Comparison of ENCODE assay signal across 20 cellular contexts in the genomic region with DNA sequence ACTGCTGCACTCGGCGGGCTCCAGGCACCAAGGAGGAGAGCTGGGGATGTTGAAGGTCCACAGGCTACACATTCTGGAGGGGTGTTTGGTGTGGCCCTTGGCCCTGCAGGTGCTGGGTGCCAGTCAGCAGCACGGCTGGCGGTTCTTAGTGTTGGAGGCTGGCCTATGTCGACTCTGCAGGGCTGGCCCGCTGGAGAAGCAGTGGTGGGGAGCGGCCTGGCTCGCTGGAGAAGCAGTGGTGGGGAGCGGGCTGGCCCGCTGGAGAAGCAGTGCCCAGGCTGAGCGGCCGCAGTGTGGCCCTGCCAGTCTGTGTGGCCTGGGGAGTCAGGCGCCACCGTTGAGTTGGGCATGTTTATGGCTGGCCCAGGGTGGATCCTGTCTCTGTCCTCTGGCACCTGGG. TPM values are rescaled to one million over a fixed set of nuclear protein-coding genes. Genes with fewer than 3 reads are reported as not detected.
A peak's percentile ranks its signal among the peaks of the same experiment; 100 is the strongest.
DNase-seq lines count a peak whose midpoint lies in the region; ATAC-seq and TF ChIP-seq lines count a peak whose summit lies in the region.
"Had no signal": no experiment of that assay in that cellular context is flagged by ENCODE, and none has a peak within 500 bp of the region (broad histone marks: within the 10 kb centered on the region; RNA-seq: fewer than 3 reads in every experiment).

No MANE protein-coding gene starts in this region.

- H3K9me3 ChIP-seq in right cardiac atrium (ENCODE audit: control insufficient read depth, low read length) (no peaks in the 10 kb centered on the region), T-helper 17 cell (ENCODE audit: control insufficient read depth, low read length, poor library complexity, severe bottlenecking) (no peaks in the 10 kb centered on the region), neural progenitor cell (ENCODE audit: low read depth) (no peaks in the 10 kb centered on the region)
- H3K9me3 ChIP-seq: HAP-1 had no signal

- H3K79me2 ChIP-seq in neural progenitor cell (ENCODE audit: low read depth) = peaks cover 16% of the 10 kb centered on the region

- H3K27ac Mint-ChIP-seq in T-helper 17 cell (peak overlapping the region; percentile 32), neural progenitor cell (peak overlapping the region; percentile 17), immature natural killer cell (peak overlapping the region in 1 of 6 donors; percentile 20)
- H3K27ac Mint-ChIP-seq: CD4-positive, CD25-positive, alpha-beta regulatory T cell had no signal

- H3K4me3 ChIP-seq in right cardiac atrium (ENCODE audit: low read length) = no peak overlapping the region
- H3K4me3 ChIP-seq in neural progenitor cell = no peak overlapping the region
- H3K4me3 ChIP-seq: HAP-1 had no signal

- H3K27me3 ChIP-seq in right cardiac atrium (ENCODE audit: control insufficient read depth, insufficient read depth) = no peaks in the 10 kb centered on the region
- H3K27me3 ChIP-seq in neural progenitor cell = no peaks in the 10 kb centered on the region

- no peak overlapping the region for H2AFZ ChIP-seq in neural progenitor cell (replicated peaks)

- H3K27me3 Mint-ChIP-seq in T-helper 17 cell (no peaks in the 10 kb centered on the region), neural progenitor cell (ENCODE audit: insufficient read depth, low read depth) (no peaks in the 10 kb centered on the region), immature natural killer cell (ENCODE audit: low read depth in 3 of 3) (peaks cover 0 to 2% (median 0%) of the 10 kb centered on the region in 3 donors)
- H3K27me3 Mint-ChIP-seq: CD4-positive, CD25-positive, alpha-beta regulatory T cell had no signal

- no peak overlapping the region for H3K4me3 Mint-ChIP-seq in T-helper 17 cell
- H3K4me3 Mint-ChIP-seq in neural progenitor cell = no peak overlapping the region
- H3K4me3 Mint-ChIP-seq in immature natural killer cell = no peak overlapping the region
- H3K4me3 Mint-ChIP-seq: CD4-positive, CD25-positive, alpha-beta regulatory T cell had no signal

- no peak overlapping the region for H3K9ac ChIP-seq in neural progenitor cell

- H3K36me3 ChIP-seq in neural progenitor cell = no peaks in the 10 kb centered on the region

- H3K4me1 Mint-ChIP-seq in T-helper 17 cell (peaks cover 4% of the 10 kb centered on the region), neural progenitor cell (no peaks in the 10 kb centered on the region), immature natural killer cell (peaks cover 0 to 2% of the 10 kb centered on the region in 2 donors)

- no peak overlapping the region for H3K4me2 ChIP-seq in neural progenitor cell

- H3K36me3 Mint-ChIP-seq in T-helper 17 cell (ENCODE audit: low read depth) = no peaks in the 10 kb centered on the region
- peaks cover 4% of the 10 kb centered on the region for H3K36me3 Mint-ChIP-seq in neural progenitor cell
- H3K36me3 Mint-ChIP-seq in immature natural killer cell = peaks cover 0 to 1% (median under 1%) of the 10 kb centered on the region in 3 donors

- H3K9me3 Mint-ChIP-seq in neural progenitor cell (no peaks in the 10 kb centered on the region), immature natural killer cell (no peaks in the 10 kb centered on the region)
- H3K9me3 Mint-ChIP-seq: CD4-positive, CD25-positive, alpha-beta regulatory T cell had no signal

- DNase-seq in right cardiac atrium (peak in 2 of 3 donors; percentile 27 to 37), Right ventricle myocardium superior (no peak), T-helper 17 cell (no peak), neural progenitor cell (ENCODE audit: low spot score) (no peak), immature natural killer cell (no peak)
- DNase-seq in activated CD8-positive, alpha-beta memory T cell treated with anti-CD3 and anti-CD28 coated beads for 24 hours = no peak
- no peak for DNase-seq in activated T-cell treated with anti-CD3 and anti-CD28 coated beads, Interleukin-2, amount 50 U/mL, for 1 hour
- DNase-seq: AML-193; CD4-positive, CD25-positive, alpha-beta regulatory T cell; DMS79; IMR-90; MV-4-11; NCI-H1105 treated with DMSO at 0.1 percent for 48 hours; NCI-H2029 treated with DMSO at 0.1 percent for 48 hours; NCI-H226; NCI-H510A treated with DMSO at 0.1 percent for 48 hours; NCI-H748 treated with DMSO at 0.1 percent for 48 hours; NK-92 treated with Interleukin-12 subunit alpha and Interleukin-12 subunit beta, amount 100 ng/mL, for 24 hours had no signal

- H3K27ac ChIP-seq in right cardiac atrium (ENCODE audit: low read length) (no peak overlapping the region), neural progenitor cell (no peak overlapping the region)

- H4K20me1 ChIP-seq in neural progenitor cell (ENCODE audit: low read depth) = peaks cover 53% of the 10 kb centered on the region

- 78% methylated on average over 14 of the region's 14 CpGs for WGBS in right cardiac atrium

- TF ChIP-seq CTCF in neural progenitor cell (IDR thresholded peaks at IDR 0.05) = no peak

- intact Hi-C loops in right cardiac atrium (cut with DNase I) = loop anchor here in 2 of 4 donors (5.0 kb wide), 2 partner anchors 40 to 75 kb away; a partner anchor contains a TSS
- intact Hi-C loops in Right ventricle myocardium superior (cut with DNase I) = loop anchor here (5.0 kb wide), 1 partner anchor 40 kb away; a partner anchor contains a TSS

- H3F3A ChIP-seq in neural progenitor cell (ENCODE audit: low read depth) = no peaks in the 10 kb centered on the region

- ATAC-seq in right cardiac atrium = no peak
- no peak for ATAC-seq in Right ventricle myocardium superior (ENCODE audit: poor library complexity)
- ATAC-seq in T-helper 17 cell = no peak

- H3K4me1 ChIP-seq in right cardiac atrium (ENCODE audit: control insufficient read depth, insufficient read depth, low read length) = no peaks in the 10 kb centered on the region
- no peaks in the 10 kb centered on the region for H3K4me1 ChIP-seq in neural progenitor cell
- H3K4me1 ChIP-seq: HAP-1 had no signal

RNA-seq across cellular contexts. Expression of a gene that starts 27.3 kb away (rescaled TPM):
- total RNA-seq in right cardiac atrium = 100 to 1,000 TPM; 121 to 179 (median 157) TPM
- 131 TPM for polyA plus RNA-seq in right cardiac atrium
- total RNA-seq in Right ventricle myocardium superior = 191 TPM
- total RNA-seq in T-helper 17 cell = 10 to 100 TPM; 99.0 to 99.7 TPM
- 59.8 and 117 TPM in 2 replicates for total RNA-seq in neural progenitor cell (ENCODE audit: low replicate concordance)
- polyA plus RNA-seq in immature natural killer cell = 1 to 10 TPM in 2 of 3 donors, under 1 TPM in 1; 0.82 to 3.0 (median 2.8) TPM

RNA-seq across cellular contexts. Expression of a gene that starts 27.6 kb away (rescaled TPM):
- total RNA-seq in right cardiac atrium = 1,000 to 10,000 TPM; 1,091 to 1,370 (median 1,238) TPM
- 1,790 TPM for polyA plus RNA-seq in right cardiac atrium
- 1,011 TPM for total RNA-seq in Right ventricle myocardium superior
- total RNA-seq in T-helper 17 cell = 10 to 100 TPM; 51.6 to 58.8 TPM
- total RNA-seq in neural progenitor cell (ENCODE audit: low replicate concordance) = 0.30 and 3.5 TPM in 2 replicates
- polyA plus RNA-seq in immature natural killer cell = 10 to 100 TPM in 2 of 3 donors, 1 to 10 TPM in 1; 5.7 to 30.2 (median 18.1) TPM

RNA-seq across cellular contexts. Expression of a gene that starts 39.7 kb away (rescaled TPM):
- total RNA-seq in right cardiac atrium = 100 to 1,000 TPM; 161 to 218 (median 192) TPM
- 243 TPM for polyA plus RNA-seq in right cardiac atrium
- total RNA-seq in Right ventricle myocardium superior = 71.8 TPM
- total RNA-seq in T-helper 17 cell = 100 to 1,000 TPM; 451 to 842 TPM
- 2.6 TPM in 1 of 2 replicates, not detected in the other for total RNA-seq in neural progenitor cell (ENCODE audit: low replicate concordance)
- polyA plus RNA-seq in immature natural killer cell = 1,000 to 10,000 TPM in 1 of 3 donors, 100 to 1,000 TPM in 2; 921 to 1,915 (median 940) TPM
- total RNA-seq: A172, IMR-90 had no signal

RNA-seq across cellular contexts. Expression of a gene that starts 44.1 kb away (rescaled TPM):
- total RNA-seq in right cardiac atrium = 1 to 10 TPM; 5.2 to 6.9 (median 5.8) TPM
- polyA plus RNA-seq in right cardiac atrium = 6.5 TPM
- total RNA-seq in Right ventricle myocardium superior = 6.2 TPM
- total RNA-seq in T-helper 17 cell = 100 to 1,000 TPM; 141 to 361 TPM
- 3.6 and 25.0 TPM in 2 replicates for total RNA-seq in neural progenitor cell (ENCODE audit: low replicate concordance)
- 10 to 100 TPM; 11.4 to 20.3 (median 15.9) TPM for polyA plus RNA-seq in immature natural killer cell

RNA-seq across cellular contexts. Expression of a gene that starts 48.6 kb away (rescaled TPM):
- 1 to 10 TPM in 2 of 4 donors, under 1 TPM in 2; 0.46 to 1.9 (median 1.00) TPM for total RNA-seq in right cardiac atrium
- 0.05 TPM for polyA plus RNA-seq in right cardiac atrium
- total RNA-seq in Right ventricle myocardium superior = 1.9 TPM
- 1 to 10 TPM in 1 of 2 donors, under 1 TPM in 1; 0.60 to 1.7 TPM for total RNA-seq in T-helper 17 cell
- total RNA-seq in neural progenitor cell (ENCODE audit: low replicate concordance) = 0.84 TPM in 1 of 2 replicates, not detected in the other
- 1 to 10 TPM in 1 of 3 donors, under 1 TPM in 2; 0.52 to 1.0 (median 0.79) TPM for polyA plus RNA-seq in immature natural killer cell
- total RNA-seq: A172 had no signal

Comparison
In these comparisons a context has a peak if more than half of its experiments do, and no peak if none do; other contexts are left out.
1. DNase-seq: peak in right cardiac atrium (2 of 3); none in Right ventricle myocardium superior (single experiment), T-helper 17 cell (0 of 3), neural progenitor cell (single experiment), activated CD8-positive, alpha-beta memory T cell treated with anti-CD3 and anti-CD28 coated beads for 24 hours (single experiment), immature natural killer cell (0 of 3) and activated T-cell treated with anti-CD3 and anti-CD28 coated beads, Interleukin-2, amount 50 U/mL, for 1 hour (single experiment).
2. RNA of a gene that starts 27.6 kb away (total RNA-seq): 1,091 to 1,370 TPM in right cardiac atrium, 1,011 TPM in Right ventricle myocardium superior (single experiment) and 51.6 to 58.8 TPM in T-helper 17 cell; 0.30 to 3.5 TPM in neural progenitor cell; every median in the first group is over 10 times any median in the second.
3. RNA of a gene that starts 39.7 kb away (total RNA-seq): 451 to 842 TPM in T-helper 17 cell, 161 to 218 TPM in right cardiac atrium and 71.8 TPM in Right ventricle myocardium superior (single experiment); 2.6 TPM in neural progenitor cell; every median in the first group is over 10 times any median in the second.